9 cellular contexts compared by ENCODE assay signal in genomic region chr1:42176902-42177519, GRCh38. TPM values are rescaled to one million over a fixed set of nuclear protein-coding genes. Genes with fewer than 3 reads are reported as not detected.
DNase-seq lines count a peak whose midpoint lies in the region; ATAC-seq and TF ChIP-seq lines count a peak whose summit lies in the region.
"Had no signal": no experiment of that assay in that cellular context is flagged by ENCODE, and none has a peak within 500 bp of the region (broad histone marks: within the 10 kb centered on the region; RNA-seq: fewer than 3 reads in every experiment).

No MANE protein-coding gene starts in this region.

- DNase-seq in NCI-H345 treated with DMSO at 0.1 percent for 48 hours (lab: John Stamatoyannopoulos, UW; ENCODE audit: unreplicated experiment) (peak; percentile 50), left lobe of liver (ENCODE audit: low spot score) (no peak), vagina (ENCODE audit: extremely low spot score in 2 of 2) (no peak)

- H3K9me3 ChIP-seq in BLaER1 (no peaks in the 10 kb centered on the region), vagina (no peaks in the 10 kb centered on the region)
- H3K9me3 ChIP-seq: mucosa of descending colon had no signal

- H3K4me3 ChIP-seq in BLaER1 (no peak overlapping the region), vagina (no peak overlapping the region)
- H3K4me3 ChIP-seq: mucosa of descending colon had no signal

- intact Hi-C loops in vagina (cut with DNase I) = loop anchor here (10.0 kb wide), 1 partner anchor 602 kb away; no protein-coding TSS in a partner anchor

- H3K27ac Mint-ChIP-seq in brain = peak overlapping the region; percentile 30 to 90 (median 81)

- ATAC-seq in left lobe of liver = peak; percentile 51
- ATAC-seq in GM18868 (IDR thresholded peaks at IDR 0.05; ENCODE audit: unreplicated experiment) = no peak
- ATAC-seq in HG03095 (IDR thresholded peaks at IDR 0.05; ENCODE audit: unreplicated experiment) = no peak
- ATAC-seq: mucosa of descending colon had no signal

- peaks cover 34% of the 10 kb centered on the region for H3K36me3 ChIP-seq in BLaER1
- no peaks in the 10 kb centered on the region for H3K36me3 ChIP-seq in vagina

- TF ChIP-seq POLR2A in vagina (IDR thresholded peaks at IDR 0.05) = no peak

- peaks cover 16% of the 10 kb centered on the region for H3K36me3 Mint-ChIP-seq in brain

- H3K9ac ChIP-seq in BLaER1 = no peak overlapping the region

- no peaks in the 10 kb centered on the region for H3K27me3 Mint-ChIP-seq in brain

- peaks cover 14% of the 10 kb centered on the region; the same call in 1 of the 2 replicates for H4K20me1 ChIP-seq in BLaER1

- H3K9me3 Mint-ChIP-seq in brain = no peaks in the 10 kb centered on the region

- H3K27me3 ChIP-seq in BLaER1 = no peaks in the 10 kb centered on the region
- H3K27me3 ChIP-seq in vagina = no peaks in the 10 kb centered on the region

- TF ChIP-seq CTCF in GM12873 (IDR thresholded peaks at IDR 0.05; ENCODE audit: insufficient read depth, low read depth, low read length, missing control alignments) (peak; percentile 87), brain (conservative IDR thresholded peaks at IDR 0.05) (peak; percentile 66 to 86), vagina (IDR thresholded peaks at IDR 0.05) (peak; percentile 43 to 53 (median 46))

- H3K4me2 ChIP-seq in BLaER1 = peak overlapping the region; percentile 64; the same call in 1 of the 2 replicates

- H3K27ac ChIP-seq in BLaER1 (no peak overlapping the region), vagina (no peak overlapping the region)

- H3K4me1 ChIP-seq in BLaER1 = peaks cover 46% of the 10 kb centered on the region
- H3K4me1 ChIP-seq in vagina = peaks cover 61% of the 10 kb centered on the region

- peak overlapping the region in 2 of 5 experiments; percentile 38 to 57 for H3K4me3 Mint-ChIP-seq in brain

- peaks cover 68% of the 10 kb centered on the region for H3K4me1 Mint-ChIP-seq in brain

RNA-seq across cellular contexts. Expression of gene GUCA2A, which starts 12.5 kb away (rescaled TPM):
- polyA plus RNA-seq in brain (ENCODE audit: insufficient read depth, low read depth, low replicate concordance) = not detected
- not detected for total RNA-seq in left lobe of liver
- total RNA-seq in vagina = not detected

RNA-seq across cellular contexts. Expression of gene GUCA2B, which starts 23.8 kb away (rescaled TPM):
- not detected for polyA plus RNA-seq in brain (ENCODE audit: insufficient read depth, low read depth, low replicate concordance)
- total RNA-seq in left lobe of liver (0.53 TPM), vagina (not detected)
